8 cellular contexts compared by ENCODE assay signal in the genomic region with DNA sequence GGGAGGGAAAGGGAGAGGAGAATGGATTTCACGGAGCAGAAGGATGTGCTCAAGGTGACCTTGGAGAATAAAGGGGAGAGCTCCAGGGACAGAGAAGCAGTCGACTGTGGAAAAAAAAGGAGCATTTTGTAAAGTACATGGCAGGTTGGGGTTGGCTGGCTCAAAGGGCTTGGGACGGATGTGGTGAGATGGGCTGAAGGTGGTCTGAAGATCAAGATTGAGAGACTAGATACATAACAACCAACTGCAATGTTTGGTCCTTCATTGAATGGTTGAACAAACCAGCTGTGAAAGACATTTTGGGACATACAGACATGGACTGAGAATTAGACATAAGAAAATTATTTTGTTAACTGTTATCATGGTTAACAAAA. TPM values are rescaled to one million over a fixed set of nuclear protein-coding genes. Genes with fewer than 3 reads are reported as not detected.
DNase-seq lines count a peak whose midpoint lies in the region; ATAC-seq and TF ChIP-seq lines count a peak whose summit lies in the region.

No MANE protein-coding gene starts in this region.

- no peaks in the 10 kb centered on the region for H3K9me2 ChIP-seq in PC-9 (ENCODE audit: insufficient read depth)

- CTCF ChIA-PET in Calu3 (lab: Charles Lee) (interaction anchor here (1.3 to 2.6 kb wide), 4 partner anchors 8 to 49 kb away, joined by 4 to 33 read pairs (median 20); partner anchors contain the start of gene RDH5), PC-9 (lab: Charles Lee) (interaction anchor here (1.5 kb wide), 1 partner anchor 8 kb away, joined by 21 read pairs; no protein-coding TSS in a partner anchor)

- H3K9ac ChIP-seq in endodermal cell (ENCODE audit: extremely low read depth, low read length, poor library complexity, severe bottlenecking), result peak overlapping the region; percentile 84

- TF ChIP-seq EP300 in ovary (IDR thresholded peaks at IDR 0.05), result no peak

- peaks cover 21% of the 10 kb centered on the region for H4K20me1 ChIP-seq in PC-9 (ENCODE audit: insufficient read depth)

- TF ChIP-seq CTCF in Calu3 (IDR thresholded peaks at IDR 0.05; ENCODE audit: unreplicated experiment) (no peak), PC-9 (conservative IDR thresholded peaks at IDR 0.05) (no peak), endodermal cell (conservative IDR thresholded peaks at IDR 0.05) (no peak), ovary (IDR thresholded peaks at IDR 0.05) (no peak)

- H2AFZ ChIP-seq in PC-9, result no peak overlapping the region

- H3K4me3 ChIP-seq in PC-9 (no peak overlapping the region), endodermal cell (ENCODE audit: low read length) (peak overlapping the region; percentile 92), ovary (peak overlapping the region; percentile 96)

- H3K27me3 Mint-ChIP-seq in Calu3 (ENCODE audit: unreplicated experiment) (no peaks in the 10 kb centered on the region), endodermal cell (ENCODE audit: insufficient read depth) (no peaks in the 10 kb centered on the region)

- H3K4me1 Mint-ChIP-seq in Calu3 (ENCODE audit: low read depth, unreplicated experiment) (peaks cover 24% of the 10 kb centered on the region), endodermal cell (peaks cover 24% of the 10 kb centered on the region)

- H3K27me3 ChIP-seq in PC-9 (ENCODE audit: insufficient read depth, low read depth) (no peaks in the 10 kb centered on the region), endodermal cell (ENCODE audit: control insufficient read depth, insufficient read depth, low read length, poor library complexity, severe bottlenecking) (no peaks in the 10 kb centered on the region), ovary (no peaks in the 10 kb centered on the region)

- intact Hi-C loops in Calu3 (cut with micrococcal nuclease; ENCODE audit: unreplicated experiment), result no loop called here
- intact Hi-C loops in PC-9 (cut with micrococcal nuclease; ENCODE audit: unreplicated experiment), result no loop called here
- intact Hi-C loops in ovary (cut with DNase I), result loop anchor here in 3 of 4 donors (5.0 to 10.0 kb wide), 3 partner anchors 197 to 904 kb away; partner anchors contain the start of genes BAZ2A (in 1 of the 3) and PYM1 (in 1 of the 3)

- 15 to 48% methylated on average over 2 to 3 of the region's 3 CpGs for WGBS in endodermal cell (ENCODE audit: insufficient coverage in 1 of 2, insufficient read length in 1 of 2), 2 experiments
- WGBS in ovary, 3 donors, result 6 to 10% (median 6%) methylated on average over 3 of the region's 3 CpGs

- H3K9me3 Mint-ChIP-seq in Calu3 (ENCODE audit: low read depth, unreplicated experiment), result no peaks in the 10 kb centered on the region
- no peaks in the 10 kb centered on the region for H3K9me3 Mint-ChIP-seq in endodermal cell

- ATAC-seq in HG03196 (IDR thresholded peaks at IDR 0.05; ENCODE audit: unreplicated experiment) (no peak), GM18511 (IDR thresholded peaks at IDR 0.05; ENCODE audit: unreplicated experiment) (no peak)

- peaks cover 26% of the 10 kb centered on the region; the same call in 1 of the 2 replicates for H3F3A ChIP-seq in PC-9 (ENCODE audit: insufficient read depth, low read depth)

- no peak for TF ChIP-seq POLR2A in ovary (IDR thresholded peaks at IDR 0.05)

- H3K9me3 ChIP-seq in PC-9 (ENCODE audit: insufficient read depth, low read depth), result no peaks in the 10 kb centered on the region
- no peaks in the 10 kb centered on the region for H3K9me3 ChIP-seq in endodermal cell (ENCODE audit: control insufficient read depth, low read length)
- H3K9me3 ChIP-seq in ovary, result no peaks in the 10 kb centered on the region

- no peak overlapping the region for H3K27ac ChIP-seq in PC-9
- peak overlapping the region; percentile 90 for H3K27ac ChIP-seq in endodermal cell (ENCODE audit: low read depth, low read length)
- H3K27ac ChIP-seq in ovary, result peak overlapping the region in 1 of 2 donors; percentile 99

- POLR2A ChIA-PET in PC-9 (lab: Charles Lee; ENCODE audit: unreplicated experiment), result interaction anchor here (0.6 kb wide), 1 partner anchor 361 kb away, joined by 6 read pairs; no protein-coding TSS in a partner anchor

- H3K4me1 ChIP-seq in PC-9 (replicated peaks; ENCODE audit: insufficient read depth) (peaks cover 21% of the 10 kb centered on the region), endodermal cell (ENCODE audit: control insufficient read depth, insufficient read depth, low read length) (peaks cover 8% of the 10 kb centered on the region), ovary (ENCODE audit: insufficient read depth) (peaks cover 12% of the 10 kb centered on the region)

- peak overlapping the region; percentile 83; the same call in 1 of the 2 replicates for H3K4me2 ChIP-seq in PC-9

- peak overlapping the region; percentile 76 for H3K27ac Mint-ChIP-seq in Calu3 (ENCODE audit: unreplicated experiment)
- no peak overlapping the region for H3K27ac Mint-ChIP-seq in endodermal cell

- H3K4me3 Mint-ChIP-seq in Calu3 (ENCODE audit: low read depth, unreplicated experiment) (peak overlapping the region; percentile 80), endodermal cell (peak overlapping the region; percentile 85)

- H3K36me3 Mint-ChIP-seq in Calu3 (ENCODE audit: insufficient read depth, unreplicated experiment) (peaks cover 59% of the 10 kb centered on the region), endodermal cell (ENCODE audit: low read depth) (peaks cover 15% of the 10 kb centered on the region)

- BruUV-seq in Calu3 (replicated peaks; lab: Mats Ljungman, UMichigan) (no TSS peak), PC-9 (replicated peaks; lab: Mats Ljungman, UMichigan) (no TSS peak)

- DNase-seq in Calu3, result no peak
- DNase-seq in PC-9, result no peak
- DNase-seq in endodermal cell, result no peak
- peak in 1 of 5 donors; percentile 42 for DNase-seq in ovary
- no peak for DNase-seq in NCI-H526 (lab: John Stamatoyannopoulos, UW)
- DNase-seq in D341Med (ENCODE audit: low spot score), result no peak

- H3K36me3 ChIP-seq in PC-9 (ENCODE audit: low read depth) (peaks cover 5% of the 10 kb centered on the region; the same call in 1 of the 2 replicates), endodermal cell (ENCODE audit: control insufficient read depth, insufficient read depth, low read length) (peaks cover 22% of the 10 kb centered on the region), ovary (no peaks in the 10 kb centered on the region)

- H3K79me2 ChIP-seq in PC-9 (ENCODE audit: low read depth), result peaks cover 21% of the 10 kb centered on the region

RNA-seq across cellular contexts. Expression of gene CD63, which starts 1.6 kb away (rescaled TPM):
- total RNA-seq in Calu3 (2022) (880 and 991 TPM in 2 replicates), PC-9 (2021) (434 and 536 TPM in 2 replicates), endodermal cell (1,000 to 10,000 TPM in 1 of 2 donors, 100 to 1,000 TPM in 1; 879 to 1,041 TPM), ovary (100 to 1,000 TPM; 406 to 954 (median 762) TPM)
- 447 TPM for polyA plus RNA-seq in endodermal cell (2013, experiment 1 of 2)
- 444 TPM for polyA plus RNA-seq in endodermal cell (2013, experiment 2 of 2)
- 1,000 to 10,000 TPM in 1 of 2 donors, 100 to 1,000 TPM in 1; 676 to 1,943 TPM for polyA plus RNA-seq in ovary

RNA-seq across cellular contexts. Expression of gene RDH5, which starts 10.2 kb away (rescaled TPM):
- 11.0 and 11.2 TPM in 2 replicates for total RNA-seq in Calu3 (2022)
- 8.1 and 12.6 TPM in 2 replicates for total RNA-seq in PC-9 (2021)
- 1 to 10 TPM; 4.1 to 7.4 TPM for total RNA-seq in endodermal cell
- 4.7 TPM for polyA plus RNA-seq in endodermal cell (2013, experiment 1 of 2)
- 3.5 TPM for polyA plus RNA-seq in endodermal cell (2013, experiment 2 of 2)
- total RNA-seq in ovary, result 1 to 10 TPM; 3.7 to 8.9 (median 7.2) TPM
- 1 to 10 TPM; 5.1 to 5.9 TPM for polyA plus RNA-seq in ovary

RNA-seq across cellular contexts. Expression of gene GDF11, which starts 12.5 kb away (rescaled TPM):
- 5.3 and 6.7 TPM in 2 replicates for total RNA-seq in Calu3 (2022)
- total RNA-seq in PC-9 (2021), result 7.5 and 9.4 TPM in 2 replicates
- total RNA-seq in endodermal cell, result 10 to 100 TPM; 29.8 to 33.0 TPM
- polyA plus RNA-seq in endodermal cell (2013, experiment 1 of 2), result 32.4 TPM
- 28.6 TPM for polyA plus RNA-seq in endodermal cell (2013, experiment 2 of 2)
- total RNA-seq in ovary, result 10 to 100 TPM in 4 of 7 donors, 1 to 10 TPM in 3; 2.2 to 27.7 (median 12.3) TPM
- polyA plus RNA-seq in ovary, result 1 to 10 TPM; 3.4 to 8.0 TPM

RNA-seq across cellular contexts. Expression of gene BLOC1S1, which starts 14.6 kb away (rescaled TPM):
- 71.0 and 89.4 TPM in 2 replicates for total RNA-seq in Calu3 (2022)
- total RNA-seq in PC-9 (2021), result 81.1 and 101 TPM in 2 replicates
- 100 to 1,000 TPM in 1 of 2 donors, 10 to 100 TPM in 1; 95.1 to 102 TPM for total RNA-seq in endodermal cell
- 93.0 TPM for polyA plus RNA-seq in endodermal cell (2013, experiment 1 of 2)
- polyA plus RNA-seq in endodermal cell (2013, experiment 2 of 2), result 94.7 TPM
- total RNA-seq in ovary, result 100 to 1,000 TPM in 4 of 7 donors, 10 to 100 TPM in 3; 96.0 to 143 (median 120) TPM
- polyA plus RNA-seq in ovary, result 100 to 1,000 TPM; 101 to 214 TPM

RNA-seq across cellular contexts. Expression of gene ITGA7, which starts 22.7 kb away (rescaled TPM):
- total RNA-seq in Calu3 (2022) (5.9 and 6.3 TPM in 2 replicates), PC-9 (2021) (2.7 and 3.1 TPM in 2 replicates), endodermal cell (100 to 1,000 TPM; 106 to 122 TPM), ovary (10 to 100 TPM in 5 of 7 donors, 1 to 10 TPM in 2; 4.9 to 69.6 (median 25.9) TPM)
- 77.3 TPM for polyA plus RNA-seq in endodermal cell (2013, experiment 1 of 2)
- 71.6 TPM for polyA plus RNA-seq in endodermal cell (2013, experiment 2 of 2)
- polyA plus RNA-seq in ovary, result 10 to 100 TPM; 19.5 to 38.3 TPM

Comparison
In these comparisons a context has a peak if more than half of its experiments do, and no peak if none do; other contexts are left out.
1. intact Hi-C loops: an anchor here in ovary (5.0 to 10.0 kb wide); none called in Calu3 and PC-9.